ENCODE assay signal across 8 cellular contexts in genomic region chr4:45350438-45350837, GRCh38.
DNase-seq lines count a peak whose midpoint lies in the region; ATAC-seq, FAIRE-seq and TF ChIP-seq lines count a peak whose summit lies in the region.

No MANE protein-coding gene starts in this region.

- H3K27ac ChIP-seq in BLaER1 treated with 17β-estradiol and CSF1 and Interleukin-3, amounts not matched to agents 10 nM and 100 nM: peak overlapping the region in 2 of 11 experiments; percentile 48 to 51; a peak in 4 of 22 replicates
- H3K27ac ChIP-seq in kidney (ENCODE audit: low read depth in 2 of 2, low read length in 2 of 2): no peak overlapping the region
- no peak overlapping the region for H3K27ac ChIP-seq in CD8-positive, alpha-beta T cell (ENCODE audit: low read depth, low read length)

- H3K36me3 Mint-ChIP-seq in natural killer cell: no peaks in the 10 kb centered on the region
- no peaks in the 10 kb centered on the region for H3K36me3 Mint-ChIP-seq in CD8-positive, alpha-beta T cell

- FAIRE-seq in kidney (lab: Jason Lieb, UNC): peak; percentile 60

- no peaks in the 10 kb centered on the region for H3K4me1 Mint-ChIP-seq in natural killer cell
- no peaks in the 10 kb centered on the region for H3K4me1 Mint-ChIP-seq in CD8-positive, alpha-beta T cell (ENCODE audit: low read depth)

- H3K9me3 ChIP-seq in BLaER1 treated with 17β-estradiol and CSF1 and Interleukin-3, amounts not matched to agents 10 nM and 100 nM (replicated peaks in 1 of 11): no peaks in the 10 kb centered on the region
- H3K9me3 ChIP-seq in kidney (ENCODE audit: control insufficient read depth in 1 of 2, low read length in 2 of 2): no peaks in the 10 kb centered on the region
- no peaks in the 10 kb centered on the region for H3K9me3 ChIP-seq in CD8-positive, alpha-beta T cell (ENCODE audit: low read length)

- CTCF ChIA-PET in CD8-positive, alpha-beta T cell (lab: Charles Lee): no interaction called here

- H3K27me3 ChIP-seq in BLaER1 treated with 17β-estradiol and CSF1 and Interleukin-3, amounts not matched to agents 10 nM and 100 nM: no peaks in the 10 kb centered on the region
- no peaks in the 10 kb centered on the region for H3K27me3 ChIP-seq in CD8-positive, alpha-beta T cell (ENCODE audit: insufficient read depth, low read length)

- no peaks in the 10 kb centered on the region for H3K27me3 Mint-ChIP-seq in natural killer cell (ENCODE audit: low read depth in 2 of 2)
- H3K27me3 Mint-ChIP-seq in CD8-positive, alpha-beta T cell (ENCODE audit: low read depth): no peaks in the 10 kb centered on the region

- ATAC-seq in HG02642 (IDR thresholded peaks at IDR 0.05; ENCODE audit: poor library complexity, unreplicated experiment): peak; percentile 85
- no peak for ATAC-seq in natural killer cell
- no peak for ATAC-seq in CD8-positive, alpha-beta T cell

- DNase-seq in RKO (ENCODE audit: low spot score) (peak; percentile 43), kidney (no peak), natural killer cell (no peak), DMS79 treated with DMSO at 0.1 percent for 48 hours (lab: John Stamatoyannopoulos, UW) (no peak), NCI-H1105 treated with DMSO at 0.1 percent for 48 hours (lab: John Stamatoyannopoulos, UW) (no peak)
- no peak for DNase-seq in CD8-positive, alpha-beta T cell

- POLR2A ChIA-PET in CD8-positive, alpha-beta T cell (lab: Charles Lee): no interaction called here

- no peaks in the 10 kb centered on the region for H4K20me1 ChIP-seq in BLaER1 treated with 17β-estradiol and CSF1 and Interleukin-3, amounts not matched to agents 10 nM and 100 nM

- TF ChIP-seq CTCF in kidney (IDR thresholded peaks at IDR 0.05; ENCODE audit: borderline replicate concordance, extremely low read depth, insufficient read depth) (no peak), natural killer cell (IDR thresholded peaks at IDR 0.05) (no peak)
- no peak for TF ChIP-seq CTCF in CD8-positive, alpha-beta T cell (IDR thresholded peaks at IDR 0.05)

- H3K4me3 ChIP-seq in BLaER1 treated with 17β-estradiol and CSF1 and Interleukin-3, amounts not matched to agents 10 nM and 100 nM: no peak overlapping the region; a peak in 1 of 20 replicates
- H3K4me3 ChIP-seq in kidney (ENCODE audit: low read length in 2 of 2): peak overlapping the region; percentile 42 to 59
- no peak overlapping the region for H3K4me3 ChIP-seq in CD8-positive, alpha-beta T cell (ENCODE audit: low read depth, low read length)

- H3K4me3 Mint-ChIP-seq in natural killer cell: no peak overlapping the region
- H3K4me3 Mint-ChIP-seq in CD8-positive, alpha-beta T cell: no peak overlapping the region

- H3K4me2 ChIP-seq in BLaER1 treated with 17β-estradiol and CSF1 and Interleukin-3, amounts not matched to agents 10 nM and 100 nM: peak overlapping the region; percentile 2 to 61 (median 41); a peak in 17 of 22 replicates

- intact Hi-C loops in kidney (cut with DNase I): no loop called here
- intact Hi-C loops in natural killer cell (cut with micrococcal nuclease): no loop called here
- intact Hi-C loops in CD8-positive, alpha-beta T cell (cut with DNase I, micrococcal nuclease): no loop called here

- H3K4me1 ChIP-seq in BLaER1 treated with 17β-estradiol and CSF1 and Interleukin-3, amounts not matched to agents 10 nM and 100 nM: peaks cover 0 to 7% (median 0%) of the 10 kb centered on the region in 10 experiments; a peak in 4 of 20 replicates
- no peaks in the 10 kb centered on the region for H3K4me1 ChIP-seq in kidney (ENCODE audit: control insufficient read depth in 1 of 2, insufficient read depth in 1 of 2, low read depth in 1 of 2, low read length in 2 of 2)
- no peaks in the 10 kb centered on the region for H3K4me1 ChIP-seq in CD8-positive, alpha-beta T cell (ENCODE audit: insufficient read depth, low read length)

- peaks cover 12 to 13% of the 10 kb centered on the region in 2 donors for H3K9me3 Mint-ChIP-seq in natural killer cell
- H3K9me3 Mint-ChIP-seq in CD8-positive, alpha-beta T cell: peaks cover 18% of the 10 kb centered on the region

- no peaks in the 10 kb centered on the region for H3K36me3 ChIP-seq in BLaER1 treated with 17β-estradiol and CSF1 and Interleukin-3, amounts not matched to agents 10 nM and 100 nM
- no peaks in the 10 kb centered on the region for H3K36me3 ChIP-seq in kidney (ENCODE audit: control insufficient read depth in 1 of 2, insufficient read depth in 2 of 2, low read length in 2 of 2)
- H3K36me3 ChIP-seq in CD8-positive, alpha-beta T cell (ENCODE audit: insufficient read depth, low read length): no peaks in the 10 kb centered on the region

- H3K27ac Mint-ChIP-seq in natural killer cell: no peak overlapping the region
- H3K27ac Mint-ChIP-seq in CD8-positive, alpha-beta T cell: no peak overlapping the region

- no peak overlapping the region for H3K9ac ChIP-seq in BLaER1 treated with 17β-estradiol and CSF1 and Interleukin-3, amounts not matched to agents 10 nM and 100 nM
- peak overlapping the region in 1 of 2 donors; percentile 12 for H3K9ac ChIP-seq in kidney (ENCODE audit: low read length in 2 of 2)

Comparison
In these comparisons a context has a peak if more than half of its experiments do, and no peak if none do; other contexts are left out.
1. H3K4me3 ChIP-seq: peak in kidney (2 of 2); none in BLaER1 treated with 17β-estradiol and CSF1 and Interleukin-3, amounts not matched to agents 10 nM and 100 nM (0 of 10) and CD8-positive, alpha-beta T cell (single experiment).